Comparison of ENCODE assay signal across 10 cellular contexts in genomic region chr17:57603541-57603940, GRCh38.
DNase-seq lines count a peak whose midpoint lies in the region; ATAC-seq and TF ChIP-seq lines count a peak whose summit lies in the region.
"Had no signal": no experiment of that assay in that cellular context is flagged by ENCODE, and none has a peak within 500 bp of the region (broad histone marks: within the 10 kb centered on the region; RNA-seq: fewer than 3 reads in every experiment).

No MANE protein-coding gene starts in this region.

- no peak for ATAC-seq in GM18867 (IDR thresholded peaks at IDR 0.05; ENCODE audit: unreplicated experiment)

- TF ChIP-seq POLR2A in spleen (IDR thresholded peaks at IDR 0.05): no peak

- H3K4me1 ChIP-seq in spleen (peaks cover 54 to 98% (median 73%) of the 10 kb centered on the region in 6 donors), osteoblast (ENCODE audit: insufficient read depth, low read length) (no peaks in the 10 kb centered on the region)

- H3K4me3 Mint-ChIP-seq in activated CD4-positive, alpha-beta T cell treated with anti-CD3 and anti-CD28 coated beads, Interleukin-2, amount 10 ng/mL, durations not matched to agents 7 days and 5 days: peak overlapping the region; percentile 68
- H3K4me3 Mint-ChIP-seq: endodermal cell had no signal

- no peak for TF ChIP-seq CTCF in spleen (IDR thresholded peaks at IDR 0.05 in 8 of 11, conservative IDR thresholded peaks at IDR 0.05 in 3 of 11)
- TF ChIP-seq CTCF in osteoblast (IDR thresholded peaks at IDR 0.05; ENCODE audit: extremely low read depth, low read depth, low read length): no peak

- peaks cover 0 to 6% (median 0%) of the 10 kb centered on the region in 6 donors for H3K36me3 ChIP-seq in spleen
- H3K36me3 ChIP-seq in osteoblast (ENCODE audit: insufficient read depth, low read length): no peaks in the 10 kb centered on the region

- peaks cover 36% of the 10 kb centered on the region for H3K36me3 Mint-ChIP-seq in activated CD4-positive, alpha-beta T cell treated with anti-CD3 and anti-CD28 coated beads, Interleukin-2, amount 10 ng/mL, durations not matched to agents 7 days and 5 days (ENCODE audit: low read depth)

- no peak for DNase-seq in activated CD4-positive, alpha-beta T cell treated with anti-CD3 and anti-CD28 coated beads, Interleukin-2, amount 10 ng/mL, durations not matched to agents 7 days and 5 days
- no peak for DNase-seq in activated CD4-positive, alpha-beta T cell treated with anti-CD3 and anti-CD28 coated beads for 48 hours
- DNase-seq in NCI-H526 treated with DMSO at 0.1 percent for 48 hours (lab: John Stamatoyannopoulos, UW) (peak; percentile 66), spleen (no peak), NCI-H510A (lab: John Stamatoyannopoulos, UW) (no peak), osteoblast (ENCODE audit: insufficient read length, low spot score, missing footprints) (no peak)
- DNase-seq: endodermal cell, NCI-H2227 treated with DMSO at 0.1 percent for 48 hours had no signal

- no peaks in the 10 kb centered on the region for H4K20me1 ChIP-seq in osteoblast (ENCODE audit: insufficient read depth, low read length)

- peak overlapping the region; percentile 25 for H3K27ac ChIP-seq in cingulate gyrus (ENCODE audit: low read depth, low read length)
- H3K27ac ChIP-seq in spleen: peak overlapping the region in 7 of 8 donors; percentile 67 to 84 (median 78)
- no peak overlapping the region for H3K27ac ChIP-seq in osteoblast (ENCODE audit: low read depth, low read length)

- peaks cover 5% of the 10 kb centered on the region for H3K9me3 Mint-ChIP-seq in activated CD4-positive, alpha-beta T cell treated with anti-CD3 and anti-CD28 coated beads, Interleukin-2, amount 10 ng/mL, durations not matched to agents 7 days and 5 days
- H3K9me3 Mint-ChIP-seq: endodermal cell had no signal

- POLR2A ChIA-PET in activated CD4-positive, alpha-beta T cell treated with anti-CD3 and anti-CD28 coated beads, Interleukin-2, amount 10 ng/mL, durations not matched to agents 7 days and 5 days (lab: Charles Lee): no interaction called here

- H3K4me1 Mint-ChIP-seq in activated CD4-positive, alpha-beta T cell treated with anti-CD3 and anti-CD28 coated beads, Interleukin-2, amount 10 ng/mL, durations not matched to agents 7 days and 5 days: peaks cover 95% of the 10 kb centered on the region

- H3K27me3 ChIP-seq in spleen (replicated peaks in 1 of 7): no peaks in the 10 kb centered on the region
- H3K27me3 ChIP-seq in osteoblast (ENCODE audit: insufficient read depth, low read length): no peaks in the 10 kb centered on the region

- CTCF ChIA-PET in activated CD4-positive, alpha-beta T cell treated with anti-CD3 and anti-CD28 coated beads, Interleukin-2, amount 10 ng/mL, durations not matched to agents 7 days and 5 days (lab: Charles Lee): interaction anchor here (1.6 to 4.0 kb wide), 2 partner anchors 11 to 69 kb away, joined by 4 to 17 read pairs; no protein-coding TSS in a partner anchor

- peak overlapping the region; percentile 99 for H3K27ac Mint-ChIP-seq in activated CD4-positive, alpha-beta T cell treated with anti-CD3 and anti-CD28 coated beads, Interleukin-2, amount 10 ng/mL, durations not matched to agents 7 days and 5 days
- H3K27ac Mint-ChIP-seq: endodermal cell had no signal

- intact Hi-C loops in spleen (cut with DNase I; ENCODE audit: low total_unique reads): no loop called here

- H3K27me3 Mint-ChIP-seq in activated CD4-positive, alpha-beta T cell treated with anti-CD3 and anti-CD28 coated beads, Interleukin-2, amount 10 ng/mL, durations not matched to agents 7 days and 5 days: no peaks in the 10 kb centered on the region

- no peak overlapping the region for H3K4me2 ChIP-seq in osteoblast (ENCODE audit: insufficient read depth, low read length)

- H3K9me3 ChIP-seq in spleen (no peaks in the 10 kb centered on the region), osteoblast (ENCODE audit: low read depth, low read length) (no peaks in the 10 kb centered on the region)

- H2AFZ ChIP-seq in osteoblast (ENCODE audit: low read length): no peak overlapping the region

- 73 to 85% (median 80%) methylated on average over 3 of the region's 3 CpGs for WGBS in spleen, 5 donors

- H3K4me3 ChIP-seq in spleen (no peak overlapping the region), osteoblast (ENCODE audit: insufficient read depth, low read length) (no peak overlapping the region)

- H3K79me2 ChIP-seq in osteoblast (ENCODE audit: insufficient read depth, low read length): no peaks in the 10 kb centered on the region
